1 cellular context compared by ENCODE assay signal in the genomic region with DNA sequence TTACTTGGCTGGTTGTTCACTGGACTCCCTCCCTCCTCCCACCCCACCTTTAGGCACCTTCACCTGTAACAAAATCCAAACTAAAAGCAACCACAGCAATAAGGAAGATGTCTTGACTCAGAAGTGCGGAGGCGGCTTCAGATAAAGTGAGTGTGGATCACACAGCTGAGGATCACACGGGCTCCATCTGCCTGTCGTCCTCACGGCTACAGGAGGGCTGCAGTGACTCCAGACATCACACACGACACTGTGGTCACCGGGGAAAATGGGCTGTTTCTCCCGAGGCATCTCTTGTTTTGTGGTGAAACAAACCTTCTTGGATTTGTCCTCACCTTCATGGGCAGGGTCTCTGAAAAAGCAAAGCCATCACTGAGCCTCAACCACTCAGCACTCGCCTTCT.
A peak's percentile ranks its signal among the peaks of the same experiment; 100 is the strongest.
TF ChIP-seq lines count a peak whose summit lies in the region.

No MANE protein-coding gene starts in this region.

TF ChIP-seq in K562, 482 proteins besides CTCF, POLR2A, EP300 and RAD21 (continued from another document):
- TF ChIP-seq, protein P1, sequence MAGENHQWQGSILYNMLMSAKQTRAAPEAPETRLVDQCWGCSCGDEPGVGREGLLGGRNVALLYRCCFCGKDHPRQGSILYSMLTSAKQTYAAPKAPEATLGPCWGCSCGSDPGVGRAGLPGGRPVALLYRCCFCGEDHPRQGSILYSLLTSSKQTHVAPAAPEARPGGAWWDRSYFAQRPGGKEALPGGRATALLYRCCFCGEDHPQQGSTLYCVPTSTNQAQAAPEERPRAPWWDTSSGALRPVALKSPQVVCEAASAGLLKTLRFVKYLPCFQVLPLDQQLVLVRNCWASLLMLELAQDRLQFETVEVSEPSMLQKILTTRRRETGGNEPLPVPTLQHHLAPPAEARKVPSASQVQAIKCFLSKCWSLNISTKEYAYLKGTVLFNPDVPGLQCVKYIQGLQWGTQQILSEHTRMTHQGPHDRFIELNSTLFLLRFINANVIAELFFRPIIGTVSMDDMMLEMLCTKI (IDR thresholded peaks at IDR 0.05; ENCODE audit: partially characterized antibody), result no peak
- 0 out of 2 replicates have a peak, but pooled peaks have one; percentile 51 for TF ChIP-seq ZNF263 (CRISPR knock-in tag; IDR thresholded peaks at IDR 0.05; ENCODE audit: borderline replicate concordance)
- peak; percentile 92; the same call in 1 of the 2 replicates for TF ChIP-seq HLTF (IDR thresholded peaks at IDR 0.05)
- 0 out of 4 replicates have a peak, but pooled peaks of 1 of the 2 experiments have one; percentile 5 for TF ChIP-seq RCOR1 (IDR thresholded peaks at IDR 0.05; ENCODE audit: borderline replicate concordance in 1 of 2, low read depth in 2 of 2, low read length in 2 of 2)
- peak; percentile 46; the same call in 1 of the 2 replicates for TF ChIP-seq BCOR (IDR thresholded peaks at IDR 0.05)
- TF ChIP-seq, protein P2, sequence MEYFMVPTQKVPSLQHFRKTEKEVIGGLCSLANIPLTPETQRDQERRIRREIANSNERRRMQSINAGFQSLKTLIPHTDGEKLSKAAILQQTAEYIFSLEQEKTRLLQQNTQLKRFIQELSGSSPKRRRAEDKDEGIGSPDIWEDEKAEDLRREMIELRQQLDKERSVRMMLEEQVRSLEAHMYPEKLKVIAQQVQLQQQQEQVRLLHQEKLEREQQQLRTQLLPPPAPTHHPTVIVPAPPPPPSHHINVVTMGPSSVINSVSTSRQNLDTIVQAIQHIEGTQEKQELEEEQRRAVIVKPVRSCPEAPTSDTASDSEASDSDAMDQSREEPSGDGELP (CRISPR knock-in tag; IDR thresholded peaks at IDR 0.05; ENCODE audit: borderline replicate concordance), result peak; percentile 60; the same call in 1 of the 2 replicates
- no peak; the same call in 1 of the 2 replicates for TF ChIP-seq SMARCA5 (IDR thresholded peaks at IDR 0.05)
- peak; percentile 94 for TF ChIP-seq RBM25 (IDR thresholded peaks at IDR 0.05; ENCODE audit: low read depth, low read length, severe bottlenecking)
- TF ChIP-seq KDM1A (IDR thresholded peaks at IDR 0.05), result peak; percentile 41 to 42; a peak in 1 of 4 replicates
- TF ChIP-seq EGR1 (conservative IDR thresholded peaks at IDR 0.05), result peak; percentile 75
- TF ChIP-seq PTBP1 (IDR thresholded peaks at IDR 0.05; ENCODE audit: low read depth, low read length), result 0 out of 2 replicates have a peak, but pooled peaks have one; percentile 63
- TF ChIP-seq CREB1 (IDR thresholded peaks at IDR 0.05), result no peak
- no peak for TF ChIP-seq CREB1 (CRISPR knock-in tag; IDR thresholded peaks at IDR 0.05)
